In genomic region chr19:50511069-50511822, GRCh38 we compare ENCODE assay signal across 8 cellular contexts. TPM values are rescaled to one million over a fixed set of nuclear protein-coding genes. Genes with fewer than 3 reads are reported as not detected.
DNase-seq lines count a peak whose midpoint lies in the region; ATAC-seq lines count a peak whose summit lies in the region.

A gene with protein sequence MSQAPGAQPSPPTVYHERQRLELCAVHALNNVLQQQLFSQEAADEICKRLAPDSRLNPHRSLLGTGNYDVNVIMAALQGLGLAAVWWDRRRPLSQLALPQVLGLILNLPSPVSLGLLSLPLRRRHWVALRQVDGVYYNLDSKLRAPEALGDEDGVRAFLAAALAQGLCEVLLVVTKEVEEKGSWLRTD (minus strand): TSS chr19:50511191. CDS start chr19:50510431, 760 bp downstream.

- peaks cover 4 to 18% (median 7%) of the 10 kb centered on the region in 3 donors for H3K4me1 Mint-ChIP-seq in IgD-negative memory B cell

- ATAC-seq in GM21528 (IDR thresholded peaks at IDR 0.05; ENCODE audit: low FRiP score, unreplicated experiment) = peak; percentile 71

- H3K4me3 Mint-ChIP-seq in IgD-negative memory B cell = peak within 1 kb of the TSS; percentile 33 to 96 (median 91)

- H3K27ac Mint-ChIP-seq in IgD-negative memory B cell = peak within 1 kb of the TSS; percentile 54 to 99 (median 98)

- H3K36me3 Mint-ChIP-seq in IgD-negative memory B cell = peaks cover 2% of the 10 kb centered on the region

- H3K27me3 Mint-ChIP-seq in IgD-negative memory B cell = peaks cover 7% of the 10 kb centered on the region

- peak; percentile 100 for DNase-seq in DMS 273 (lab: John Stamatoyannopoulos, UW; ENCODE audit: unreplicated experiment)
- DNase-seq in OCI-M2 (lab: John Stamatoyannopoulos, UW; ENCODE audit: unreplicated experiment) = peak; percentile 97
- peak; percentile 94 for DNase-seq in activated T-cell treated with anti-CD3 and anti-CD28 coated beads for 4 hours
- DNase-seq in epidermal melanocyte (ENCODE audit: insufficient read length, low spot score) = peak; percentile 100
- peak; percentile 100 for DNase-seq in middle frontal gyrus (ENCODE audit: extremely low spot score, low spot score)
- peak; percentile 93 for DNase-seq in stimulated activated CD8-positive, alpha-beta memory T cell treated with anti-CD3 and anti-CD28 coated beads, Interleukin-2, amount 100 ng/mL, for 48 hours (ENCODE audit: low read depth in 2 of 2)

- H3K9me3 Mint-ChIP-seq in IgD-negative memory B cell = no peaks in the 10 kb centered on the region

RNA-seq across cellular contexts. Expression of the gene that starts here (rescaled TPM):
- polyA plus RNA-seq in IgD-negative memory B cell = 15.0 TPM

Comparison
In these comparisons a context has a peak if more than half of its experiments do, and no peak if none do; other contexts are left out.
1. Peak in every context shown above with its lines: DNase-seq and ATAC-seq.